19 cellular contexts compared by ENCODE assay signal in the genomic region with DNA sequence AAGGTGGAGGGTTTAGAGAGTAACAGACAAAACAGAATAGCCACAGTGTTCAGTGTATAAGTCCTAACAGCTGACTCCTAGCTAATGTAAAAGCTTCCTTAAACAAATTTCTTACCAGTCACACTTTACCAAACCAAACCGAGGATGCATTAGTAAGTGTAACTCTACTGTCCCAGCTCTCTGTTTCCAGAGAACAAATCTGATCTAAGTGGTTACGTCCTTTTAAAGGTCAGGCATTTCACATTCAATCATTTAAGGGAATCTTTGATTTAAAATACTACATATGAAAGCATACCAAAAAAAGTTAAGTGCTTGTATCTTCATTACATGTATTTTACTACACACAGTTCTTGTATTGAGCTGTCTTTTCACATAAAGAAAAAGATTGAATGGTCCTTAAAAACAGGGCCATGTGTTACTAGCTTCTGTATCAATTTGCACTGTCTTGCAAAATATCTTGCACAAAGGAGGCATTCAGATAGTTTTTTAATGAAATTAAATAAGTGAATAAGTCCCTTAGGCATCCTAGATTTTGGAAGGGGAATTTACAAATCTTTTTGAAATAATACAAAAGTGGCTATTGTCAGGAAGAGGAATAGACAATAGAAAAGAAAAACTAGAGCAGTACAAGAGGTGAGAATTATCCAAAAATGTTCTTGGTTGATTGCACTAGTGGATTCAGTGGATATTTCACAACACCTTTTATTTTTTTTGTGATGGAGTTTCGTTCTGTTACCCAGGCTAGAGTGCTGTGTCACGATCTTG. TPM values are rescaled to one million over a fixed set of nuclear protein-coding genes. Genes with fewer than 3 reads are reported as not detected.
DNase-seq lines count a peak whose midpoint lies in the region; ATAC-seq and TF ChIP-seq lines count a peak whose summit lies in the region.
"Had no signal": no experiment of that assay in that cellular context is flagged by ENCODE, and none has a peak within 500 bp of the region (broad histone marks: within the 10 kb centered on the region; RNA-seq: fewer than 3 reads in every experiment).

No MANE protein-coding gene starts in this region.

- peak; percentile 23 for ATAC-seq in activated CD4-positive, alpha-beta T cell treated with anti-CD3 and anti-CD28 coated beads for 36 hours
- ATAC-seq in SK-N-SH treated with all-trans-retinoic acid at 6 μM for 48 hours (peak; percentile 76), sciatic nerve (peak; percentile 89), HG03354 (IDR thresholded peaks at IDR 0.05; ENCODE audit: poor library complexity, severe bottlenecking, unreplicated experiment) (no peak), HG03378 (IDR thresholded peaks at IDR 0.05; ENCODE audit: unreplicated experiment) (no peak)
- ATAC-seq: effector memory CD8-positive, alpha-beta T cell; natural killer cell treated with Interleukin-12 subunit alpha and Interleukin-12 subunit beta and Interleukin-15 and Interleukin-18, amount 100 ng/mL, for 72 hours had no signal

- CTCF ChIA-PET in activated CD4-positive, alpha-beta T cell treated with anti-CD3 and anti-CD28 coated beads for 36 hours (lab: Charles Lee): interaction anchor here (1.0 kb wide), 2 partner anchors 12 to 190 kb away, joined by 3 read pairs; no protein-coding TSS in a partner anchor

- peaks cover 23% of the 10 kb centered on the region for H3K4me1 Mint-ChIP-seq in activated CD4-positive, alpha-beta T cell treated with anti-CD3 and anti-CD28 coated beads for 36 hours
- H3K4me1 Mint-ChIP-seq in T-helper 2 cell treated with Interferon-gamma antibody and Interleukin-4, amounts not matched to agents 5 μg/mL and 100 μg/mL, for 36 hours (ENCODE audit: low read depth): peaks cover 6% of the 10 kb centered on the region

- POLR2A ChIA-PET in activated CD4-positive, alpha-beta T cell treated with anti-CD3 and anti-CD28 coated beads for 36 hours (lab: Charles Lee): interaction anchor here (0.6 kb wide), 1 partner anchor 12 kb away, joined by 3 read pairs; no protein-coding TSS in a partner anchor

- H3K4me3 Mint-ChIP-seq in activated CD4-positive, alpha-beta T cell treated with anti-CD3 and anti-CD28 coated beads for 36 hours: no peak overlapping the region
- H3K4me3 Mint-ChIP-seq in T-helper 2 cell treated with Interferon-gamma antibody and Interleukin-4, amounts not matched to agents 5 μg/mL and 100 μg/mL, for 36 hours: no peak overlapping the region
- H3K4me3 Mint-ChIP-seq: activated naive CD8-positive, alpha-beta T cell; B cell; effector memory CD8-positive, alpha-beta T cell; natural killer cell treated with Interleukin-12 subunit alpha and Interleukin-12 subunit beta and Interleukin-15 and Interleukin-18, amount 100 ng/mL, for 72 hours had no signal

- H3K27ac Mint-ChIP-seq in activated CD4-positive, alpha-beta T cell treated with anti-CD3 and anti-CD28 coated beads for 36 hours: no peak overlapping the region
- H3K27ac Mint-ChIP-seq in T-helper 2 cell treated with Interferon-gamma antibody and Interleukin-4, amounts not matched to agents 5 μg/mL and 100 μg/mL, for 36 hours: no peak overlapping the region
- H3K27ac Mint-ChIP-seq: B cell; effector memory CD8-positive, alpha-beta T cell; natural killer cell treated with Interleukin-12 subunit alpha and Interleukin-12 subunit beta and Interleukin-15 and Interleukin-18, amount 100 ng/mL, for 72 hours had no signal

- no peak for DNase-seq in activated CD4-positive, alpha-beta T cell treated with anti-CD3 and anti-CD28 coated beads for 36 hours
- DNase-seq in activated CD4-positive, alpha-beta T cell treated with anti-CD3 and anti-CD28 coated beads, Interleukin-2, amount 50 U/mL, for 1 hour: no peak
- DNase-seq in foreskin melanocyte (peak; percentile 79), sciatic nerve (ENCODE audit: low spot score) (no peak)
- no peak for DNase-seq in T-helper 2 cell treated with Interferon-gamma antibody and Interleukin-4, amounts not matched to agents 5 μg/mL and 100 μg/mL, for 36 hours (ENCODE audit: low spot score)
- DNase-seq: DMS79; effector memory CD8-positive, alpha-beta T cell; Karpas-422; NCI-H2029; NCI-H2227 treated with DMSO at 0.1 percent for 48 hours; SHP77; stimulated activated CD4-positive, alpha-beta T cell treated with anti-CD3 and anti-CD28 coated beads, Interleukin-2, amount 100 ng/mL, for 24 hours; stimulated activated naive CD4-positive, alpha-beta T cell had no signal

- intact Hi-C loops in activated CD4-positive, alpha-beta T cell treated with anti-CD3 and anti-CD28 coated beads for 36 hours (cut with DNase I, micrococcal nuclease): no loop called here
- intact Hi-C loops in sciatic nerve (cut with DNase I): no loop called here

- H3K9me3 Mint-ChIP-seq in activated CD4-positive, alpha-beta T cell treated with anti-CD3 and anti-CD28 coated beads for 36 hours (ENCODE audit: low read depth): no peaks in the 10 kb centered on the region
- H3K9me3 Mint-ChIP-seq in T-helper 2 cell treated with Interferon-gamma antibody and Interleukin-4, amounts not matched to agents 5 μg/mL and 100 μg/mL, for 36 hours: no peaks in the 10 kb centered on the region
- H3K9me3 Mint-ChIP-seq: effector memory CD8-positive, alpha-beta T cell; natural killer cell treated with Interleukin-12 subunit alpha and Interleukin-12 subunit beta and Interleukin-15 and Interleukin-18, amount 100 ng/mL, for 72 hours had no signal

- no peaks in the 10 kb centered on the region for H3K27me3 Mint-ChIP-seq in activated CD4-positive, alpha-beta T cell treated with anti-CD3 and anti-CD28 coated beads for 36 hours
- H3K27me3 Mint-ChIP-seq in T-helper 2 cell treated with Interferon-gamma antibody and Interleukin-4, amounts not matched to agents 5 μg/mL and 100 μg/mL, for 36 hours (ENCODE audit: low read depth): no peaks in the 10 kb centered on the region
- H3K27me3 Mint-ChIP-seq: activated naive CD8-positive, alpha-beta T cell; B cell; effector memory CD8-positive, alpha-beta T cell; natural killer cell treated with Interleukin-12 subunit alpha and Interleukin-12 subunit beta and Interleukin-15 and Interleukin-18, amount 100 ng/mL, for 72 hours had no signal

- peaks cover 20% of the 10 kb centered on the region for H3K36me3 Mint-ChIP-seq in activated CD4-positive, alpha-beta T cell treated with anti-CD3 and anti-CD28 coated beads for 36 hours (ENCODE audit: low read depth)
- H3K36me3 Mint-ChIP-seq in T-helper 2 cell treated with Interferon-gamma antibody and Interleukin-4, amounts not matched to agents 5 μg/mL and 100 μg/mL, for 36 hours (ENCODE audit: low read depth): peaks cover 12% of the 10 kb centered on the region

TF ChIP-seq in SK-N-SH treated with all-trans-retinoic acid at 6 μM for 48 hours, 23 proteins besides CTCF, POLR2A, EP300 and RAD21 (continues in another document):
- TF ChIP-seq TCF4 (CRISPR knock-in tag; IDR thresholded peaks at IDR 0.05; ENCODE audit: borderline replicate concordance): peak; percentile 76
- TF ChIP-seq ZNF565 (CRISPR knock-in tag; conservative IDR thresholded peaks at IDR 0.05; ENCODE audit: low read depth): no peak
- TF ChIP-seq CSDC2 (CRISPR knock-in tag; IDR thresholded peaks at IDR 0.05): no peak
- no peak for TF ChIP-seq TOX (CRISPR knock-in tag; IDR thresholded peaks at IDR 0.05; ENCODE audit: borderline replicate concordance)
- TF ChIP-seq ZNF70 (CRISPR knock-in tag; IDR thresholded peaks at IDR 0.05): no peak
- no peak for TF ChIP-seq TSHZ2 (CRISPR knock-in tag; IDR thresholded peaks at IDR 0.05)
- peak; percentile 68; the same call in 1 of the 2 replicates for TF ChIP-seq ZC3H10 (CRISPR knock-in tag; IDR thresholded peaks at IDR 0.05)
- no peak for TF ChIP-seq RARB (CRISPR knock-in tag; IDR thresholded peaks at IDR 0.05)
- TF ChIP-seq SNAI2 (CRISPR knock-in tag; IDR thresholded peaks at IDR 0.05): 0 out of 2 replicates have a peak, but pooled peaks have one; percentile 51
- TF ChIP-seq, protein P1, sequence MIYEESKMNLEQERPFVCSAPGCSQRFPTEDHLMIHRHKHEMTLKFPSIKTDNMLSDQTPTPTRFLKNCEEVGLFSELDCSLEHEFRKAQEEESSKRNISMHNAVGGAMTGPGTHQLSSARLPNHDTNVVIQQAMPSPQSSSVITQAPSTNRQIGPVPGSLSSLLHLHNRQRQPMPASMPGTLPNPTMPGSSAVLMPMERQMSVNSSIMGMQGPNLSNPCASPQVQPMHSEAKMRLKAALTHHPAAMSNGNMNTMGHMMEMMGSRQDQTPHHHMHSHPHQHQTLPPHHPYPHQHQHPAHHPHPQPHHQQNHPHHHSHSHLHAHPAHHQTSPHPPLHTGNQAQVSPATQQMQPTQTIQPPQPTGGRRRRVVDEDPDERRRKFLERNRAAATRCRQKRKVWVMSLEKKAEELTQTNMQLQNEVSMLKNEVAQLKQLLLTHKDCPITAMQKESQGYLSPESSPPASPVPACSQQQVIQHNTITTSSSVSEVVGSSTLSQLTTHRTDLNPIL (CRISPR knock-in tag; IDR thresholded peaks at IDR 0.05; ENCODE audit: low read depth): peak; percentile 86; the same call in 1 of the 2 replicates
- no peak for TF ChIP-seq ZFP30 (CRISPR knock-in tag; IDR thresholded peaks at IDR 0.05)
- TF ChIP-seq ZNF8 (CRISPR knock-in tag; IDR thresholded peaks at IDR 0.05): no peak
- no peak for TF ChIP-seq ARNTL (CRISPR knock-in tag; IDR thresholded peaks at IDR 0.05; ENCODE audit: borderline replicate concordance, low read depth)

RNA-seq across cellular contexts. Expression of gene SPOCK2, which starts 58.4 kb away (rescaled TPM):
- 100 to 1,000 TPM; 158 to 165 TPM for total RNA-seq in activated CD4-positive, alpha-beta T cell treated with anti-CD3 and anti-CD28 coated beads for 36 hours
- total RNA-seq in sciatic nerve: 5.3 TPM

Comparison
In these comparisons a context has a peak if more than half of its experiments do, and no peak if none do; other contexts are left out.
1. ATAC-seq: peak in activated CD4-positive, alpha-beta T cell treated with anti-CD3 and anti-CD28 coated beads for 36 hours (single experiment), SK-N-SH treated with all-trans-retinoic acid at 6 μM for 48 hours (single experiment) and sciatic nerve (single experiment); none in HG03354 (single experiment) and HG03378 (single experiment).
2. RNA of gene SPOCK2, which starts 58.4 kb away (total RNA-seq): 158 to 165 TPM in activated CD4-positive, alpha-beta T cell treated with anti-CD3 and anti-CD28 coated beads for 36 hours; 5.3 TPM in sciatic nerve (single experiment); every median in the first group is over 10 times any median in the second.